In the genomic region with DNA sequence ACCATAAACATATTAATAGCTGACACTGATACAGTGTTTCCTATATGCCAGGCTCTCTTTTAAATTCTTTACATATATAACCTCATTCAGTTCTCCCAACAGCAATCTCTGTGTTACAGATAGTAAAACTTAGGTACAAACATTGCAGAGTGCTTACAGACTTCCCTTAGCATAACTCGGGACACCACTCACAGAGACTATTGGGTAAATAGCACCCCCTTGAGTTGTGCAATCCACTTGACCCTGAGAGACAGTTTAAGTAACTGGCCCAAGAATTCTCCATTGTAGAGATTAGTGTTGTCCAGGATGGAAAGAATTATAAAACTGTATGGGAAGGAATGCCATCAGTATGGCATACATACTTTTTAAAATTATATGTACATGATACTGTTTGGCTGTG, we compare ENCODE assay signal across 17 cellular contexts.
DNase-seq lines count a peak whose midpoint lies in the region; ATAC-seq, FAIRE-seq and TF ChIP-seq lines count a peak whose summit lies in the region.
"Had no signal": no experiment of that assay in that cellular context is flagged by ENCODE, and none has a peak within 500 bp of the region (broad histone marks: within the 10 kb centered on the region; RNA-seq: fewer than 3 reads in every experiment).

No MANE protein-coding gene starts in this region.

- no peak overlapping the region for H3K27ac ChIP-seq in GM12878 (ENCODE audit: control insufficient read depth, insufficient read depth)
- no peak overlapping the region for H3K27ac ChIP-seq in mesenchymal stem cell (ENCODE audit: low read length, poor library complexity, severe bottlenecking)
- H3K27ac ChIP-seq: 22Rv1, C4-2B, PC-9 had no signal

- TF ChIP-seq EP300 in GM12878 (IDR thresholded peaks at IDR 0.05; ENCODE audit: borderline replicate concordance in 1 of 2, control insufficient read depth in 1 of 2, low read depth in 2 of 2, low read length in 2 of 2): no peak

- no peak overlapping the region for H3K9ac ChIP-seq in GM12878 (ENCODE audit: control insufficient read depth, insufficient read depth, low read length)
- no peak overlapping the region for H3K9ac ChIP-seq in mesenchymal stem cell (ENCODE audit: low read length)

- TF ChIP-seq CTCF in NB4 (IDR thresholded peaks at IDR 0.05; ENCODE audit: low read depth, low read length): no peak
- TF ChIP-seq CTCF in GM12878 (IDR thresholded peaks at IDR 0.05 in 2 of 3, conservative IDR thresholded peaks at IDR 0.05 in 1 of 3; ENCODE audit: control insufficient read depth in 2 of 3, extremely low read depth in 1 of 3, insufficient read depth in 1 of 3, low read depth in 3 of 3, low read length in 3 of 3): peak; percentile 3 to 29 (median 16); a peak in 1 of 6 replicates

- no peak overlapping the region for H2AFZ ChIP-seq in GM12878 (ENCODE audit: control insufficient read depth, low read depth, low read length)
- no peak overlapping the region for H2AFZ ChIP-seq in mesenchymal stem cell (ENCODE audit: low read depth, low read length)
- H2AFZ ChIP-seq: PC-9 had no signal

- TF ChIP-seq POLR2A in NB4 (IDR thresholded peaks at IDR 0.05; ENCODE audit: extremely low read depth, insufficient read length) (no peak), GM12878 (IDR thresholded peaks at IDR 0.05; ENCODE audit: low read depth, low read length) (no peak)

- SMC1A ChIA-PET in GM12878 (lab: Charles Lee; ENCODE audit: uncharacterized antibody, unreplicated experiment): interaction anchor here (1.1 to 5.3 kb wide), 5 partner anchors 10 to 540 kb away, joined by 4 to 92 read pairs (median 4); no protein-coding TSS in a partner anchor

- no TSS peak for BruUV-seq in GM12878 (replicated peaks; lab: Mats Ljungman, UMichigan)

- no peaks in the 10 kb centered on the region for H3K79me2 ChIP-seq in GM12878 (ENCODE audit: control insufficient read depth, insufficient read depth, low read length)

- no peak overlapping the region for H2BK15ac ChIP-seq in mesenchymal stem cell (ENCODE audit: low read depth, poor library complexity, severe bottlenecking)

- peak; percentile 47; the same call in 1 of the 2 replicates for TF ChIP-seq RAD21 in GM12878 (IDR thresholded peaks at IDR 0.05; ENCODE audit: insufficient read depth, low read depth, low read length)

- CTCF ChIA-PET in GM12878 (lab: Yijun Ruan, JAX): interaction anchor here (0.6 to 6.4 kb wide), 12 partner anchors 8 to 559 kb away, joined by 3 to 114 read pairs (median 6); no protein-coding TSS in a partner anchor

- no peak overlapping the region for H3K18ac ChIP-seq in mesenchymal stem cell (ENCODE audit: low read depth in 1 of 2, low read length in 2 of 2)

- H3K27me3 ChIP-seq in GM12878 (replicated peaks in 1 of 2; ENCODE audit: control insufficient read depth in 2 of 2, insufficient read depth in 2 of 2, low read length in 1 of 2) (no peaks in the 10 kb centered on the region), mesenchymal stem cell (ENCODE audit: control insufficient read depth in 1 of 2, insufficient read depth in 1 of 2, low read length in 2 of 2) (no peaks in the 10 kb centered on the region)

- no peak overlapping the region for H3K23ac ChIP-seq in mesenchymal stem cell (ENCODE audit: low read length in 2 of 2)

- in situ Hi-C loops in GM12878 (cut with MboI): loop anchor here (25.0 kb wide), 1 partner anchor 344 kb away; no protein-coding TSS in a partner anchor

- no peaks in the 10 kb centered on the region for H3K79me1 ChIP-seq in mesenchymal stem cell (replicated peaks; ENCODE audit: low read length, poor library complexity, severe bottlenecking)

- POLR2A ChIA-PET in GM12878 (lab: Charles Lee): no interaction called here

- peak; percentile 73 for ATAC-seq in GM12878
- ATAC-seq: Right ventricle myocardium inferior had no signal

- no peak for FAIRE-seq in GM12878 (lab: Jason Lieb, UNC)
- FAIRE-seq: GM12892, GM19239 had no signal

- H4K8ac ChIP-seq in mesenchymal stem cell (ENCODE audit: low read length): no peak overlapping the region

- RAD21 ChIA-PET in GM12878 (lab: Charles Lee; ENCODE audit: unreplicated experiment): interaction anchor here (0.7 to 2.1 kb wide), 5 partner anchors 10 to 336 kb away, joined by 3 to 7 read pairs (median 5); no protein-coding TSS in a partner anchor

- no peak overlapping the region for H3K14ac ChIP-seq in mesenchymal stem cell (ENCODE audit: low read length in 2 of 2)

- intact Hi-C loops in GM12878 (cut with micrococcal nuclease; ENCODE audit: unreplicated experiment): loop anchor here (5.0 kb wide), 1 partner anchor 559 kb away; no protein-coding TSS in a partner anchor

- H3K4me3 ChIP-seq in NB4 (ENCODE audit: low read depth, low read length) (no peak overlapping the region), GM12878 (no peak overlapping the region), mesenchymal stem cell (ENCODE audit: insufficient read depth in 1 of 2, low read depth in 1 of 2, low read length in 2 of 2) (no peak overlapping the region)
- H3K4me3 ChIP-seq: PC-9 had no signal

- no peak overlapping the region for H4K91ac ChIP-seq in mesenchymal stem cell (ENCODE audit: low read length)

- H2BK5ac ChIP-seq in mesenchymal stem cell (ENCODE audit: low read depth, low read length, poor library complexity, severe bottlenecking): no peak overlapping the region

- peak; percentile 22 for DNase-seq in NOMO-1 treated with DMSO at 0.1 percent for 48 hours (lab: John Stamatoyannopoulos, UW; ENCODE audit: unreplicated experiment)
- DNase-seq in NOMO-1 treated with dmso at 0.1 percent for 144 hours (lab: John Stamatoyannopoulos, UW; ENCODE audit: unreplicated experiment): no peak
- peak; percentile 21 for DNase-seq in NB4 (ENCODE audit: low read depth)
- no peak for DNase-seq in GM12878 (ENCODE audit: low read depth, low spot score)
- DNase-seq in mesenchymal stem cell: peak; percentile 60
- no peak for DNase-seq in NCI-H128 (lab: John Stamatoyannopoulos, UW; ENCODE audit: unreplicated experiment)
- DNase-seq in activated CD8-positive, alpha-beta memory T cell treated with anti-CD3 and anti-CD28 coated beads, Interleukin-2, amount 50 U/mL, for 48 hours: no peak
- DNase-seq in LoVo (ENCODE audit: low spot score): no peak
- DNase-seq: DMS153; NCI-H69; NK-92 treated with Interleukin-12 subunit alpha and Interleukin-12 subunit beta, amount 100 ng/mL, for 24 hours; PC-9 had no signal

- H3K36me3 ChIP-seq in GM12878 (ENCODE audit: control insufficient read depth in 2 of 2, insufficient read depth in 2 of 2, low read length in 1 of 2): no peaks in the 10 kb centered on the region
- no peaks in the 10 kb centered on the region for H3K36me3 ChIP-seq in mesenchymal stem cell (ENCODE audit: control insufficient read depth in 1 of 2, insufficient read depth in 2 of 2, low read depth in 1 of 2, low read length in 2 of 2)

- H2AK5ac ChIP-seq in mesenchymal stem cell (ENCODE audit: low read length, severe bottlenecking): no peak overlapping the region

- H3K4ac ChIP-seq in mesenchymal stem cell (ENCODE audit: low read depth in 1 of 2, low read length in 2 of 2): no peak overlapping the region

- no peak overlapping the region for H2BK120ac ChIP-seq in mesenchymal stem cell (ENCODE audit: low read depth, low read length)

- H4K20me1 ChIP-seq in GM12878 (ENCODE audit: control insufficient read depth, insufficient read depth): no peaks in the 10 kb centered on the region

- H3K9me3 ChIP-seq in GM12878 (replicated peaks; ENCODE audit: control insufficient read depth, insufficient read depth, low read length): no peaks in the 10 kb centered on the region; the same call in 2 of the 3 replicates
- no peaks in the 10 kb centered on the region for H3K9me3 ChIP-seq in mesenchymal stem cell (ENCODE audit: control insufficient read depth, low read length)

- no peak overlapping the region for H2BK12ac ChIP-seq in mesenchymal stem cell (ENCODE audit: low read length in 2 of 2)

- 0% methylated on average over 1 of the region's 1 CpG for WGBS in GM12878 (ENCODE audit: insufficient coverage, insufficient replicate concordance, low lambda C conversion rate, missing lambda C conversion rate)
- 17% methylated on average over 1 of the region's 1 CpG for WGBS in mesenchymal stem cell

- H3K4me2 ChIP-seq in GM12878 (ENCODE audit: control insufficient read depth, insufficient read depth) (no peak overlapping the region), mesenchymal stem cell (ENCODE audit: low read length, poor library complexity, severe bottlenecking) (no peak overlapping the region)
- H3K4me2 ChIP-seq: PC-9 had no signal

- no peaks in the 10 kb centered on the region for H3K4me1 ChIP-seq in GM12878 (ENCODE audit: control insufficient read depth, insufficient read depth, low read length)
- H3K4me1 ChIP-seq in mesenchymal stem cell (ENCODE audit: control insufficient read depth, insufficient read depth, low read depth, low read length): no peaks in the 10 kb centered on the region

TF ChIP-seq in GM12878, 131 proteins besides CTCF, POLR2A, EP300 and RAD21:
- TF ChIP-seq SMC3 (IDR thresholded peaks at IDR 0.05; ENCODE audit: borderline replicate concordance, low read length) (peak; percentile 25; the same call in 1 of the 2 replicates), NFYA (IDR thresholded peaks at IDR 0.05; ENCODE audit: borderline replicate concordance, low read depth, low read length) (no peak)

Comparison
In these comparisons a context has a peak if more than half of its experiments do, and no peak if none do; other contexts are left out.
1. DNase-seq: peak in NOMO-1 treated with DMSO at 0.1 percent for 48 hours (single experiment), NB4 (single experiment) and mesenchymal stem cell (single experiment); none in NOMO-1 treated with dmso at 0.1 percent for 144 hours (single experiment), GM12878 (single experiment), NCI-H128 (single experiment), activated CD8-positive, alpha-beta memory T cell treated with anti-CD3 and anti-CD28 coated beads, Interleukin-2, amount 50 U/mL, for 48 hours (single experiment) and LoVo (single experiment).